21 cellular contexts compared by ENCODE assay signal in the genomic region with DNA sequence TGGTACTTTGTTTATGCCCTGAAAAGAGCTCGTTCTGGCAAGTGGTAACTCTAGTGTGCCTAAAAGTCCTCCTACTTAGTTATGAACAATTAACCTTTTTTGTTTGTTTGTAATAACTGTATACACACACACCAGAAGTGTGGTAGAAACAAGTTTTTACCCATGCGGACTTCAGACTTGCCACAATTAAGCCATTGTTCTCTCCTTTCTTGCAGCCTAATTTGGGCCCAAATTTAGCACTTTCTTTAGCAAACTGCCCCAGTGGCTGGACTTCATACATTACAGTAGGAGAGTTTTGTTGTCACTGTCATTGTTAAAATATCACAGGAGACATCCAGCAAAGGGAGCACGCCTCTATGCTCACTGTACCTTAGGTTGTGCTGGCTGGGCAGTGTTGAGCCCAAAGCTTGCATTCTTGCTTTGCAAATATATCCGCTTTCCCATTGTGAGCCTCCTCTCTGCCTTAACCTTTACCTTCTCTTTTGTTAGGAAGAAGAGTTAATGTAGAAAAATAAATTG. TPM values are rescaled to one million over a fixed set of nuclear protein-coding genes. Genes with fewer than 3 reads are reported as not detected.
DNase-seq lines count a peak whose midpoint lies in the region; ATAC-seq, FAIRE-seq and TF ChIP-seq lines count a peak whose summit lies in the region.
"Had no signal": no experiment of that assay in that cellular context is flagged by ENCODE, and none has a peak within 500 bp of the region (broad histone marks: within the 10 kb centered on the region; RNA-seq: fewer than 3 reads in every experiment).

No MANE protein-coding gene starts in this region.

- H3K9me3 ChIP-seq in HepG2 (ENCODE audit: low read length) (no peaks in the 10 kb centered on the region), right lobe of liver (no peaks in the 10 kb centered on the region)
- H3K9me3 ChIP-seq: Caco-2 had no signal

- no peak for TF ChIP-seq RAD21 in HepG2 (CRISPR knock-in tag; IDR thresholded peaks at IDR 0.05)

- peak overlapping the region; percentile 15 for H3K4me2 ChIP-seq in HepG2 (ENCODE audit: low read depth, low read length)
- H3K4me2 ChIP-seq: BLaER1 treated with 17β-estradiol and CSF1 and Interleukin-3, amounts not matched to agents 10 nM and 100 nM had no signal

- peaks cover 16% of the 10 kb centered on the region for H3K79me2 ChIP-seq in HepG2 (ENCODE audit: insufficient read depth, low read length)

- H3K4me3 ChIP-seq in HepG2 (replicated peaks in 1 of 3; ENCODE audit: insufficient read depth in 1 of 3, low read depth in 2 of 3, low read length in 3 of 3) (no peak overlapping the region), right lobe of liver (no peak overlapping the region)
- H3K4me3 ChIP-seq: BLaER1 treated with 17β-estradiol and CSF1 and Interleukin-3, amounts not matched to agents 10 nM and 100 nM; GM12878 had no signal

- no peaks in the 10 kb centered on the region for H4K20me1 ChIP-seq in HepG2 (ENCODE audit: insufficient read depth, low read length)

- TF ChIP-seq EP300 in HepG2 (IDR thresholded peaks at IDR 0.05; ENCODE audit: low read depth in 2 of 2, low read length in 2 of 2) = no peak
- TF ChIP-seq EP300 in HepG2 (CRISPR knock-in tag; IDR thresholded peaks at IDR 0.05; ENCODE audit: borderline replicate concordance) = no peak

- intact Hi-C loops in HepG2 (cut with micrococcal nuclease; ENCODE audit: unreplicated experiment) (no loop called here), right lobe of liver (cut with DNase I) (no loop called here)

- CTCF ChIA-PET in HepG2 (lab: Yijun Ruan, JAX; ENCODE audit: low intra/inter-chr PET ratio, low total read pairs) = no interaction called here

- H3K27me3 ChIP-seq in HepG2 (ENCODE audit: control insufficient read depth in 1 of 2, insufficient read depth in 2 of 2, low read length in 2 of 2) = no peaks in the 10 kb centered on the region
- no peaks in the 10 kb centered on the region for H3K27me3 ChIP-seq in right lobe of liver
- H3K27me3 ChIP-seq: BLaER1 treated with 17β-estradiol and CSF1 and Interleukin-3, amounts not matched to agents 10 nM and 100 nM had no signal

- no peak overlapping the region for H3K9ac ChIP-seq in HepG2 (ENCODE audit: insufficient read depth, low read depth, low read length)
- H3K9ac ChIP-seq: BLaER1 treated with 17β-estradiol and CSF1 and Interleukin-3, amounts not matched to agents 10 nM and 100 nM had no signal

- in situ Hi-C loops in HepG2 (cut with HindIII; ENCODE audit: extremely low pct_ligation_motif_present, low pct_unique_long_range_greater_than_20kb) = no loop called here

- H3K27ac ChIP-seq in HepG2 (ENCODE audit: extremely low read length, insufficient read depth, low read length) = peak overlapping the region; percentile 3
- H3K27ac ChIP-seq in right lobe of liver = no peak overlapping the region
- H3K27ac ChIP-seq: BLaER1 treated with 17β-estradiol and CSF1 and Interleukin-3, amounts not matched to agents 10 nM and 100 nM; C4-2B had no signal

- H2AFZ ChIP-seq in HepG2 (ENCODE audit: low read length) = no peak overlapping the region

- FAIRE-seq in HepG2 (lab: Jason Lieb, UNC) (no peak), HTR-8/SVneo (lab: Jason Lieb, UNC) (peak; percentile 46)
- FAIRE-seq: A204.1, D721Med, GM12878 had no signal

- DNase-seq in HepG2 (ENCODE audit: low spot score) = peak; percentile 37
- no peak for DNase-seq in right lobe of liver
- DNase-seq in HTR-8/SVneo (ENCODE audit: insufficient read length, low spot score) = no peak
- no peak for DNase-seq in SKM-1 (lab: John Stamatoyannopoulos, UW; ENCODE audit: unreplicated experiment)
- DNase-seq in AG08396 (ENCODE audit: low spot score) = no peak
- DNase-seq: 8988T; ACHN; AML-193; Caco-2; Calu3; CD4-positive, alpha-beta T cell; CD8-positive, alpha-beta T cell; DMS53; DND-41; EL; GDM1 had no signal

- no TSS peak for BruUV-seq in HepG2 (replicated peaks; lab: Mats Ljungman, UMichigan)

- H3K4me1 ChIP-seq in HepG2 (ENCODE audit: insufficient read depth, low read length) (peaks cover 31% of the 10 kb centered on the region), right lobe of liver (no peaks in the 10 kb centered on the region)
- H3K4me1 ChIP-seq: Caco-2 had no signal

- ATAC-seq in HepG2 (peak; percentile 88), right lobe of liver (no peak)
- ATAC-seq: CD8-positive, alpha-beta T cell; GM12878 had no signal

- TF ChIP-seq POLR2A in HepG2 (IDR thresholded peaks at IDR 0.05; ENCODE audit: insufficient read depth in 1 of 2, low read depth in 2 of 2, low read length in 2 of 2) = no peak
- no peak for TF ChIP-seq POLR2A in right lobe of liver (IDR thresholded peaks at IDR 0.05)

- POLR2A ChIA-PET in HepG2 (lab: Yijun Ruan, JAX) = interaction anchor here (1.0 kb wide), 1 partner anchor 53 kb away, joined by 3 read pairs; the partner anchor contains the start of gene LRRC1

- 70% methylated on average over 4 of the region's 4 CpGs for WGBS in HepG2 (ENCODE audit: low lambda C conversion rate)
- 84% methylated on average over 3 of the region's 4 CpGs for WGBS in right lobe of liver (ENCODE audit: insufficient coverage, low coverage, low lambda C conversion rate, missing lambda C conversion rate)

- H3K36me3 ChIP-seq in HepG2 (replicated peaks in 1 of 2; ENCODE audit: control insufficient read depth in 1 of 2, insufficient read depth in 2 of 2, low read length in 2 of 2) (no peaks in the 10 kb centered on the region; a peak in 1 of 5 replicates), right lobe of liver (no peaks in the 10 kb centered on the region)

- TF ChIP-seq CTCF in HepG2 (CRISPR knock-in tag; IDR thresholded peaks at IDR 0.05) = no peak
- TF ChIP-seq CTCF in right lobe of liver (IDR thresholded peaks at IDR 0.05) = no peak

TF ChIP-seq in HepG2, 621 proteins besides CTCF, POLR2A, EP300 and RAD21 (continues in another document):
- TF ChIP-seq ZNF577 (CRISPR knock-in tag; IDR thresholded peaks at IDR 0.05; ENCODE audit: borderline replicate concordance, low read depth) = no peak
- TF ChIP-seq, protein P1, sequence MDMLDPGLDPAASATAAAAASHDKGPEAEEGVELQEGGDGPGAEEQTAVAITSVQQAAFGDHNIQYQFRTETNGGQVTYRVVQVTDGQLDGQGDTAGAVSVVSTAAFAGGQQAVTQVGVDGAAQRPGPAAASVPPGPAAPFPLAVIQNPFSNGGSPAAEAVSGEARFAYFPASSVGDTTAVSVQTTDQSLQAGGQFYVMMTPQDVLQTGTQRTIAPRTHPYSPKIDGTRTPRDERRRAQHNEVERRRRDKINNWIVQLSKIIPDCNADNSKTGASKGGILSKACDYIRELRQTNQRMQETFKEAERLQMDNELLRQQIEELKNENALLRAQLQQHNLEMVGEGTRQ (IDR thresholded peaks at IDR 0.05; ENCODE audit: low read depth, low read length) = no peak
- TF ChIP-seq, protein P1 (CRISPR knock-in tag; IDR thresholded peaks at IDR 0.05; ENCODE audit: borderline replicate concordance) = no peak
- no peak for TF ChIP-seq PAWR (CRISPR knock-in tag; IDR thresholded peaks at IDR 0.05; ENCODE audit: borderline replicate concordance)
- no peak for TF ChIP-seq JUNB (CRISPR knock-in tag; IDR thresholded peaks at IDR 0.05; ENCODE audit: borderline replicate concordance)
- peak; percentile 79 for TF ChIP-seq SOX5 (CRISPR knock-in tag; IDR thresholded peaks at IDR 0.05; ENCODE audit: borderline replicate concordance)
- TF ChIP-seq GATAD1 (CRISPR knock-in tag; IDR thresholded peaks at IDR 0.05) = no peak
- no peak for TF ChIP-seq ZNF7 (CRISPR knock-in tag; IDR thresholded peaks at IDR 0.05)
- TF ChIP-seq, protein P2, sequence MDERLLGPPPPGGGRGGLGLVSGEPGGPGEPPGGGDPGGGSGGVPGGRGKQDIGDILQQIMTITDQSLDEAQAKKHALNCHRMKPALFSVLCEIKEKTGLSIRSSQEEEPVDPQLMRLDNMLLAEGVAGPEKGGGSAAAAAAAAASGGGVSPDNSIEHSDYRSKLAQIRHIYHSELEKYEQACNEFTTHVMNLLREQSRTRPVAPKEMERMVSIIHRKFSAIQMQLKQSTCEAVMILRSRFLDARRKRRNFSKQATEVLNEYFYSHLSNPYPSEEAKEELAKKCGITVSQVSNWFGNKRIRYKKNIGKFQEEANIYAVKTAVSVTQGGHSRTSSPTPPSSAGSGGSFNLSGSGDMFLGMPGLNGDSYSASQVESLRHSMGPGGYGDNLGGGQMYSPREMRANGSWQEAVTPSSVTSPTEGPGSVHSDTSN (CRISPR knock-in tag; IDR thresholded peaks at IDR 0.05) = no peak
- TF ChIP-seq ZNF431 (CRISPR knock-in tag; IDR thresholded peaks at IDR 0.05; ENCODE audit: borderline replicate concordance, low read depth) = no peak

RNA-seq across cellular contexts. Expression of gene LRRC1, which starts 53.0 kb away (rescaled TPM):
- total RNA-seq in HepG2 (2016; rRNA removed; fragmentation: Illumina TruSeq; extraction: Trizol) = 27.7 and 31.6 TPM in 2 replicates
- total RNA-seq in HepG2 (2016; cell fraction: cytosol; rRNA removed; fragmentation: Illumina TruSeq; extraction: Trizol; ENCODE audit: low read depth) = 5.6 and 6.2 TPM in 2 replicates
- total RNA-seq in HepG2 (2016; cell fraction: insoluble cytoplasmic fraction; rRNA removed; fragmentation: Illumina TruSeq; extraction: Trizol) = 29.5 and 30.9 TPM in 2 replicates
- total RNA-seq in HepG2 (2016; cell fraction: membrane; rRNA removed; fragmentation: Illumina TruSeq; extraction: Trizol) = 15.3 and 17.6 TPM in 2 replicates
- total RNA-seq in HepG2 (2016; cell fraction: nucleus; rRNA removed; fragmentation: Illumina TruSeq; extraction: Trizol) = 29.7 and 30.0 TPM in 2 replicates
- polyA plus RNA-seq in HepG2 (2011; rRNA removed) = 13.1 and 15.6 TPM in 2 replicates
- polyA plus RNA-seq in HepG2 (2011; cell fraction: cytosol; rRNA removed) = 9.5 and 12.1 TPM in 2 replicates
- polyA plus RNA-seq in HepG2 (2011; cell fraction: nucleus; rRNA removed) = 20.2 and 23.5 TPM in 2 replicates
- 12.8 and 20.0 TPM in 2 replicates for polyA plus RNA-seq in HepG2 (2012)
- polyA plus RNA-seq in HepG2 (2016; cell fraction: cytosol; fragmentation: Illumina TruSeq; extraction: Trizol; ENCODE audit: low read depth) = 2.9 and 3.4 TPM in 2 replicates
- 30.2 and 31.3 TPM in 2 replicates for polyA plus RNA-seq in HepG2 (2016; cell fraction: insoluble cytoplasmic fraction; fragmentation: Illumina TruSeq; extraction: Trizol; ENCODE audit: low read depth)
- polyA plus RNA-seq in HepG2 (2016; cell fraction: membrane; fragmentation: Illumina TruSeq; extraction: Trizol; ENCODE audit: low read depth) = 8.2 and 8.7 TPM in 2 replicates
- polyA plus RNA-seq in HepG2 (2016; cell fraction: nucleus; fragmentation: Illumina TruSeq; extraction: Trizol; ENCODE audit: insufficient read depth, low read depth) = 30.0 and 31.5 TPM in 2 replicates
- polyA minus RNA-seq in HepG2 (2011; rRNA and poly(A)+ RNA removed; ENCODE audit: low replicate concordance) = 9.7 and 25.8 TPM in 2 replicates
- 9.8 and 10.7 TPM in 2 replicates for polyA minus RNA-seq in HepG2 (2011; cell fraction: cytosol; rRNA and poly(A)+ RNA removed)
- 32.8 and 35.4 TPM in 2 replicates for polyA minus RNA-seq in HepG2 (2011; cell fraction: nucleus; rRNA and poly(A)+ RNA removed)
- total RNA-seq in right lobe of liver = 1 to 10 TPM in 4 of 6 experiments, under 1 TPM in 2; 0.46 to 3.2 (median 1.4) TPM
